ENCODE assay signal across 8 cellular contexts in the genomic region with DNA sequence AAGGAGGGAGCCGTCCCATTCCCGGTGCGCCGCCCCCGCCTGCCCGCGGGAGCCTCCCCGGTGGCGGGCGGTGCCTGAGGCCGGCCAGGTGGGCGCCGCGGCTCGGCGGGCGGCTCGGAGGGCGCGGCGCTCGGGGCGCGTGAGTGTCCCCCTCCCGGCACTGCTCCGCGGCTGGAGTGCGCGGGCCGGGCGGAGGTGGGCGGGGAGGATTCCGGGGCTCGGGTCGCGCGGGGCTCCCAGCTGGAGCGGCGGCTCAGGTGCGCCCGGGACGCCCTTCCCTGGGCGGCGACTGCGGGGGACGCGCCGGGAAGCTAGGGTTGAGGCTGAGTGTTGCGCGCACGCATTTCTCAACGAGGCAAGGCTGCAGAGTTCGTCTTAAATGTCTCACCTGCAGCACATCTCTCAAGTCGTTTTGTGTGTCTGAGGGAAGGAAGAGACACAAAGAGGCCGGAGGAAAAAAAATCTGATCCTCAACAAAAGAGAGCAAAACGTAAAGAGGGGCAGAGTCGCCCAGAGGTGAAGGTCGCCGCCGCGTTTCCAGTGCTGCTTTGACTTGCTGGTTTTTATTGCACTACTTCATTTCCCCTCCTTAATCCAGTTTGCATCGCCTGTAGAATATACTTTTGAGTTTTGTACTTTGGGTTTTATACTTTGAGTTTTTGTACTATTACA.
A peak's percentile ranks its signal among the peaks of the same experiment; 100 is the strongest.
DNase-seq lines count a peak whose midpoint lies in the region; ATAC-seq, FAIRE-seq and TF ChIP-seq lines count a peak whose summit lies in the region.

No MANE protein-coding gene starts in this region.

- BruUV-seq in HepG2 (replicated peaks; lab: Mats Ljungman, UMichigan): no TSS peak

- no peaks in the 10 kb centered on the region for H4K20me1 ChIP-seq in HepG2 (ENCODE audit: insufficient read depth, low read length)

- H3K27me3 ChIP-seq in HepG2 (ENCODE audit: control insufficient read depth in 1 of 2, insufficient read depth in 2 of 2, low read length in 2 of 2) (peaks cover 0 to 55% of the 10 kb centered on the region in 2 experiments; a peak in 3 of 5 replicates), suprapubic skin (peaks cover 18% of the 10 kb centered on the region)

- WGBS in HepG2 (ENCODE audit: low lambda C conversion rate): 5% methylated on average over 22 of the region's 62 CpGs
- WGBS in suprapubic skin: 6% methylated on average over 31 of the region's 62 CpGs

- no peak for FAIRE-seq in HepG2 (lab: Jason Lieb, UNC)

- peak; percentile 42 for DNase-seq in NCI-H345 (lab: John Stamatoyannopoulos, UW)
- DNase-seq in NCI-H345 treated with DMSO at 0.1 percent for 48 hours (lab: John Stamatoyannopoulos, UW; ENCODE audit: unreplicated experiment): no peak
- DNase-seq in astrocyte of the cerebellum (ENCODE audit: low read depth): no peak
- DNase-seq in HepG2 (ENCODE audit: low spot score): no peak
- no peak for DNase-seq in suprapubic skin (ENCODE audit: low spot score in 2 of 2)
- DNase-seq in activated gamma-delta T cell treated with Interleukin-2 at 50 U/mL for 16 hours: no peak
- no peak for DNase-seq in medulla oblongata (ENCODE audit: extremely low spot score)

- intact Hi-C loops in HepG2 (cut with micrococcal nuclease; ENCODE audit: unreplicated experiment): loop anchor here (5.0 kb wide), 1 partner anchor 326 kb away; no protein-coding TSS in a partner anchor

- H3K4me1 ChIP-seq in HepG2 (ENCODE audit: insufficient read depth, low read length): peaks cover 15% of the 10 kb centered on the region
- peaks cover 22% of the 10 kb centered on the region for H3K4me1 ChIP-seq in suprapubic skin

- in situ Hi-C loops in astrocyte of the cerebellum (cut with HindIII; ENCODE audit: low sequenced_read_pairs): no loop called here
- in situ Hi-C loops in HepG2 (cut with HindIII; ENCODE audit: extremely low pct_ligation_motif_present, low pct_unique_long_range_greater_than_20kb): no loop called here

- no peak for TF ChIP-seq EP300 in HepG2 (IDR thresholded peaks at IDR 0.05; ENCODE audit: low read depth in 2 of 2, low read length in 2 of 2)
- TF ChIP-seq EP300 in HepG2 (CRISPR knock-in tag; IDR thresholded peaks at IDR 0.05; ENCODE audit: borderline replicate concordance): no peak
- TF ChIP-seq EP300 in suprapubic skin (IDR thresholded peaks at IDR 0.05): no peak

- no peaks in the 10 kb centered on the region for H3K79me2 ChIP-seq in HepG2 (ENCODE audit: insufficient read depth, low read length)

- no peak overlapping the region for H2AFZ ChIP-seq in HepG2 (ENCODE audit: low read length)

- TF ChIP-seq POLR2A in HepG2 (IDR thresholded peaks at IDR 0.05; ENCODE audit: insufficient read depth in 1 of 2, low read depth in 2 of 2, low read length in 2 of 2): no peak
- no peak for TF ChIP-seq POLR2A in suprapubic skin (IDR thresholded peaks at IDR 0.05)
- TF ChIP-seq POLR2A in GM18505 (IDR thresholded peaks at IDR 0.05; ENCODE audit: borderline replicate concordance, extremely low read depth, insufficient read depth, insufficient read length): no peak

- no peak for TF ChIP-seq RAD21 in HepG2 (CRISPR knock-in tag; IDR thresholded peaks at IDR 0.05)

- POLR2A ChIA-PET in HepG2 (lab: Yijun Ruan, JAX): no interaction called here

- peaks cover 13% of the 10 kb centered on the region for H3K9me3 ChIP-seq in HepG2 (ENCODE audit: low read length)
- no peaks in the 10 kb centered on the region for H3K9me3 ChIP-seq in suprapubic skin

- peak overlapping the region; percentile 35 for H3K4me3 ChIP-seq in astrocyte of the cerebellum (ENCODE audit: low read depth, low read length)
- H3K4me3 ChIP-seq in HepG2 (replicated peaks in 1 of 3; ENCODE audit: insufficient read depth in 1 of 3, low read depth in 2 of 3, low read length in 3 of 3): peak overlapping the region; percentile 16 to 66 (median 34); a peak in 4 of 6 replicates
- peak overlapping the region; percentile 70 for H3K4me3 ChIP-seq in suprapubic skin

- no peak overlapping the region for H3K27ac ChIP-seq in HepG2 (ENCODE audit: extremely low read length, insufficient read depth, low read length)
- peak overlapping the region; percentile 76 for H3K27ac ChIP-seq in suprapubic skin

- peak overlapping the region; percentile 61 for H3K4me2 ChIP-seq in HepG2 (ENCODE audit: low read depth, low read length)

- H3K36me3 ChIP-seq in HepG2 (replicated peaks in 1 of 2; ENCODE audit: control insufficient read depth in 1 of 2, insufficient read depth in 2 of 2, low read length in 2 of 2): no peaks in the 10 kb centered on the region
- no peaks in the 10 kb centered on the region for H3K36me3 ChIP-seq in suprapubic skin

- H3K9ac ChIP-seq in HepG2 (ENCODE audit: insufficient read depth, low read depth, low read length): no peak overlapping the region

- TF ChIP-seq CTCF in astrocyte of the cerebellum (IDR thresholded peaks at IDR 0.05; ENCODE audit: low read depth, low read length, missing control alignments): no peak
- no peak for TF ChIP-seq CTCF in HepG2 (CRISPR knock-in tag; IDR thresholded peaks at IDR 0.05)
- no peak for TF ChIP-seq CTCF in suprapubic skin (IDR thresholded peaks at IDR 0.05)

- CTCF ChIA-PET in HepG2 (lab: Yijun Ruan, JAX; ENCODE audit: low intra/inter-chr PET ratio, low total read pairs): no interaction called here

- ATAC-seq in HepG2: peak; percentile 35
- ATAC-seq in GM18505 (IDR thresholded peaks at IDR 0.05; ENCODE audit: unreplicated experiment): no peak

TF ChIP-seq in HepG2, 621 proteins besides CTCF, POLR2A, EP300 and RAD21 (continues in another document):
- TF ChIP-seq GABPA (IDR thresholded peaks at IDR 0.05; ENCODE audit: low read depth, low read length) (no peak), GABPA (CRISPR knock-in tag; IDR thresholded peaks at IDR 0.05; ENCODE audit: low read depth) (no peak), UBTF (CRISPR knock-in tag; IDR thresholded peaks at IDR 0.05) (no peak), ZNF513 (CRISPR knock-in tag; conservative IDR thresholded peaks at IDR 0.05) (no peak), MXD4 (CRISPR knock-in tag; IDR thresholded peaks at IDR 0.05) (no peak), NR2F6 (IDR thresholded peaks at IDR 0.05) (no peak), NR2F6 (CRISPR knock-in tag; IDR thresholded peaks at IDR 0.05) (no peak), SIN3A (IDR thresholded peaks at IDR 0.05; ENCODE audit: borderline replicate concordance, low read depth, low read length) (no peak), TOPORS (CRISPR knock-in tag; IDR thresholded peaks at IDR 0.05) (no peak), ZNF430 (CRISPR knock-in tag; IDR thresholded peaks at IDR 0.05) (no peak), ZKSCAN5 (CRISPR knock-in tag; IDR thresholded peaks at IDR 0.05) (no peak), MED13 (CRISPR knock-in tag; IDR thresholded peaks at IDR 0.05) (no peak)
- TF ChIP-seq, protein P1, sequence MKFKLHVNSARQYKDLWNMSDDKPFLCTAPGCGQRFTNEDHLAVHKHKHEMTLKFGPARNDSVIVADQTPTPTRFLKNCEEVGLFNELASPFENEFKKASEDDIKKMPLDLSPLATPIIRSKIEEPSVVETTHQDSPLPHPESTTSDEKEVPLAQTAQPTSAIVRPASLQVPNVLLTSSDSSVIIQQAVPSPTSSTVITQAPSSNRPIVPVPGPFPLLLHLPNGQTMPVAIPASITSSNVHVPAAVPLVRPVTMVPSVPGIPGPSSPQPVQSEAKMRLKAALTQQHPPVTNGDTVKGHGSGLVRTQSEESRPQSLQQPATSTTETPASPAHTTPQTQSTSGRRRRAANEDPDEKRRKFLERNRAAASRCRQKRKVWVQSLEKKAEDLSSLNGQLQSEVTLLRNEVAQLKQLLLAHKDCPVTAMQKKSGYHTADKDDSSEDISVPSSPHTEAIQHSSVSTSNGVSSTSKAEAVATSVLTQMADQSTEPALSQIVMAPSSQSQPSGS (CRISPR knock-in tag; IDR thresholded peaks at IDR 0.05): no peak
- TF ChIP-seq, protein P2, sequence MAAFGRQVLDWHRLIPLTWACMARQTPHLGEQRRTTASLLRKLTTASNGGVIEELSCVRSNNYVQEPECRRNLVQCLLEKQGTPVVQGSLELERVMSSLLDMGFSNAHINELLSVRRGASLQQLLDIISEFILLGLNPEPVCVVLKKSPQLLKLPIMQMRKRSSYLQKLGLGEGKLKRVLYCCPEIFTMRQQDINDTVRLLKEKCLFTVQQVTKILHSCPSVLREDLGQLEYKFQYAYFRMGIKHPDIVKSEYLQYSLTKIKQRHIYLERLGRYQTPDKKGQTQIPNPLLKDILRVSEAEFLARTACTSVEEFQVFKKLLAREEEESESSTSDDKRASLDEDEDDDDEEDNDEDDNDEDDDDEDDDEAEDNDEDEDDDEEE (CRISPR knock-in tag; IDR thresholded peaks at IDR 0.05): no peak
